Comparison of ENCODE assay signal across 1 cellular context in the genomic region with DNA sequence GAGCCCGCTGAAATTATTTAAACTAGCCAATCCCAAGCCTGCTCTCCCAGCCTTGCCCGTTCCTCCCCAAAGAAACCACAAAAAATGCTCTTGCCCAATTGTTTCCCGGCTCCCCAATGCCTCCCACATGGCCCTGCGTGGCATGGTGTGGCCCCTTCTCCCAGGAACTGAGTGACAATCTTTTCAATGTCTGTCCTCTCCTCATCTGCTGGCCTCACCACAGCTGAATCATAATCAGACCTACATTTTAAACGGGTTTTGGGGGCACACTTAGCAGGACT.
TF ChIP-seq lines count a peak whose summit lies in the region.

No MANE protein-coding gene starts in this region.

TF ChIP-seq in IMR-90, 13 proteins besides CTCF, POLR2A, EP300 and RAD21 (continued from another document):
- no peak for TF ChIP-seq FOS (IDR thresholded peaks at IDR 0.05; ENCODE audit: low read depth, low read length)
- no peak for TF ChIP-seq MAZ (IDR thresholded peaks at IDR 0.05; ENCODE audit: borderline replicate concordance, low read depth, low read length)
- TF ChIP-seq CEBPB (IDR thresholded peaks at IDR 0.05; ENCODE audit: low read depth, low read length), result no peak
- no peak for TF ChIP-seq CHD1 (IDR thresholded peaks at IDR 0.05; ENCODE audit: low read depth, low read length)
